In genomic region chr6:109059591-109060021, GRCh38 we compare ENCODE assay signal across 8 cellular contexts. TPM values are rescaled to one million over a fixed set of nuclear protein-coding genes. Genes with fewer than 3 reads are reported as not detected.
A peak's percentile ranks its signal among the peaks of the same experiment; 100 is the strongest.
DNase-seq lines count a peak whose midpoint lies in the region; ATAC-seq, FAIRE-seq and TF ChIP-seq lines count a peak whose summit lies in the region.

No MANE protein-coding gene starts in this region.

- H3K9me3 ChIP-seq in cardiac muscle cell (ENCODE audit: low read depth) (no peaks in the 10 kb centered on the region), keratinocyte (ENCODE audit: control insufficient read depth, low read depth, low read length) (no peaks in the 10 kb centered on the region), uterus (no peaks in the 10 kb centered on the region)

- intact Hi-C loops in Right ventricle myocardium inferior (cut with DNase I) = loop anchor here (5.0 kb wide), 1 partner anchor 47 kb away; no protein-coding TSS in a partner anchor
- intact Hi-C loops in uterus (cut with DNase I; ENCODE audit: low total_unique reads) = no loop called here

- POLR2A ChIA-PET in activated CD8-positive, alpha-beta T cell treated with anti-CD3 and anti-CD28 coated beads, Interleukin-2, amount 10 ng/mL, durations not matched to agents 7 days and 5 days (lab: Charles Lee) = no interaction called here

- H3K27ac ChIP-seq in cardiac muscle cell (no peak overlapping the region), keratinocyte (ENCODE audit: control insufficient read depth, insufficient read depth, low read length) (no peak overlapping the region), uterus (peak overlapping the region; percentile 12 to 50)

- no peak overlapping the region for H3K9ac ChIP-seq in keratinocyte (ENCODE audit: control insufficient read depth, extremely low read depth, insufficient read depth, low read length)

- no peaks in the 10 kb centered on the region for H3K9me1 ChIP-seq in keratinocyte (ENCODE audit: control insufficient read depth, extremely low read depth, insufficient read depth, low read length)

- H3K4me3 ChIP-seq in cardiac muscle cell = no peak overlapping the region
- H3K4me3 ChIP-seq in keratinocyte (ENCODE audit: control insufficient read depth in 2 of 3, extremely low read depth in 1 of 3, insufficient read depth in 2 of 3, low read depth in 1 of 3, low read length in 3 of 3) = no peak overlapping the region
- H3K4me3 ChIP-seq in uterus = no peak overlapping the region

- CTCF ChIA-PET in activated CD8-positive, alpha-beta T cell treated with anti-CD3 and anti-CD28 coated beads, Interleukin-2, amount 10 ng/mL, durations not matched to agents 7 days and 5 days (lab: Charles Lee) = interaction anchor here (0.8 to 3.2 kb wide), 7 partner anchors 11 to 139 kb away, joined by 3 to 22 read pairs (median 4); no protein-coding TSS in a partner anchor

- no peak for ATAC-seq in Right ventricle myocardium inferior
- ATAC-seq in activated CD8-positive, alpha-beta T cell treated with anti-CD3 and anti-CD28 coated beads, Interleukin-2, amount 10 ng/mL, durations not matched to agents 7 days and 5 days = peak; percentile 79
- ATAC-seq in HG03571 (IDR thresholded peaks at IDR 0.05; ENCODE audit: unreplicated experiment) = no peak
- no peak for ATAC-seq in GM19351 (IDR thresholded peaks at IDR 0.05; ENCODE audit: unreplicated experiment)

- peak overlapping the region; percentile 1 for H3K4me3 Mint-ChIP-seq in activated CD8-positive, alpha-beta T cell treated with anti-CD3 and anti-CD28 coated beads, Interleukin-2, amount 10 ng/mL, durations not matched to agents 7 days and 5 days

- H3K36me3 Mint-ChIP-seq in activated CD8-positive, alpha-beta T cell treated with anti-CD3 and anti-CD28 coated beads, Interleukin-2, amount 10 ng/mL, durations not matched to agents 7 days and 5 days (ENCODE audit: low read depth) = peaks cover 3% of the 10 kb centered on the region

- H3K9me3 Mint-ChIP-seq in activated CD8-positive, alpha-beta T cell treated with anti-CD3 and anti-CD28 coated beads, Interleukin-2, amount 10 ng/mL, durations not matched to agents 7 days and 5 days (ENCODE audit: insufficient read depth) = no peaks in the 10 kb centered on the region

- no peaks in the 10 kb centered on the region for H3K27me3 ChIP-seq in cardiac muscle cell
- H3K27me3 ChIP-seq in keratinocyte (ENCODE audit: control insufficient read depth, extremely low read depth, insufficient read depth, low read length) = no peaks in the 10 kb centered on the region
- H3K27me3 ChIP-seq in uterus = no peaks in the 10 kb centered on the region

- peak overlapping the region; percentile 54 for H3K27ac Mint-ChIP-seq in activated CD8-positive, alpha-beta T cell treated with anti-CD3 and anti-CD28 coated beads, Interleukin-2, amount 10 ng/mL, durations not matched to agents 7 days and 5 days

- peak; percentile 52 for FAIRE-seq in keratinocyte (lab: Jason Lieb, UNC)

- no peak overlapping the region for H3K4me2 ChIP-seq in keratinocyte (ENCODE audit: control insufficient read depth, extremely low read depth, insufficient read depth, low read depth, low read length)

- H3K4me1 ChIP-seq in cardiac muscle cell (ENCODE audit: low read depth) (no peaks in the 10 kb centered on the region), keratinocyte (ENCODE audit: control insufficient read depth, extremely low read depth, insufficient read depth, low read length) (no peaks in the 10 kb centered on the region), uterus (no peaks in the 10 kb centered on the region)

- H3K4me1 Mint-ChIP-seq in activated CD8-positive, alpha-beta T cell treated with anti-CD3 and anti-CD28 coated beads, Interleukin-2, amount 10 ng/mL, durations not matched to agents 7 days and 5 days (ENCODE audit: low read depth) = peaks cover 33% of the 10 kb centered on the region

- H3K36me3 ChIP-seq in cardiac muscle cell (no peaks in the 10 kb centered on the region), keratinocyte (ENCODE audit: control insufficient read depth in 2 of 2, extremely low read depth in 1 of 2, insufficient read depth in 2 of 2, low read length in 2 of 2) (no peaks in the 10 kb centered on the region), uterus (no peaks in the 10 kb centered on the region)

- TF ChIP-seq POLR2A in uterus (IDR thresholded peaks at IDR 0.05) = no peak

- no peaks in the 10 kb centered on the region for H4K20me1 ChIP-seq in keratinocyte (ENCODE audit: control insufficient read depth, extremely low read depth, insufficient read depth, low read length)

- no peaks in the 10 kb centered on the region for H3K79me2 ChIP-seq in keratinocyte (ENCODE audit: control insufficient read depth, insufficient read depth, low read length)

- dilution Hi-C loops in keratinocyte (cut with MboI; ENCODE audit: extremely low pct_ligation_motif_present, low sequenced_read_pairs) = no loop called here

- H3K27me3 Mint-ChIP-seq in activated CD8-positive, alpha-beta T cell treated with anti-CD3 and anti-CD28 coated beads, Interleukin-2, amount 10 ng/mL, durations not matched to agents 7 days and 5 days (ENCODE audit: low read depth) = no peaks in the 10 kb centered on the region

- peak; percentile 18 for TF ChIP-seq CTCF in cardiac muscle cell (IDR thresholded peaks at IDR 0.05; ENCODE audit: low read depth, low read length)
- no peak for TF ChIP-seq CTCF in keratinocyte (optimal IDR thresholded peaks at IDR 0.05 in 1 of 3, IDR thresholded peaks at IDR 0.05 in 1 of 3, conservative IDR thresholded peaks at IDR 0.05 in 1 of 3; ENCODE audit: extremely low read depth in 1 of 3, insufficient read depth in 2 of 3, low read length in 3 of 3)
- peak in 1 of 4 experiments; percentile 8 for TF ChIP-seq CTCF in uterus (IDR thresholded peaks at IDR 0.05)

- peak in 1 of 2 donors; percentile 72 for DNase-seq in cardiac muscle cell (ENCODE audit: low read depth in 1 of 2, low spot score in 1 of 2)
- no peak for DNase-seq in Right ventricle myocardium inferior (ENCODE audit: missing footprints)
- no peak for DNase-seq in activated CD8-positive, alpha-beta T cell treated with anti-CD3 and anti-CD28 coated beads, Interleukin-2, amount 10 ng/mL, durations not matched to agents 7 days and 5 days
- no peak for DNase-seq in keratinocyte (ENCODE audit: low read depth, low spot score)
- no peak for DNase-seq in uterus
- DNase-seq in DMS153 (lab: John Stamatoyannopoulos, UW) = no peak

- no peak overlapping the region for H2AFZ ChIP-seq in keratinocyte (ENCODE audit: control insufficient read depth, low read length)

RNA-seq across cellular contexts. Expression of gene SESN1, which starts 35.0 kb away (rescaled TPM):
- 16.4 and 22.0 TPM in 2 replicates for total RNA-seq in cardiac muscle cell
- 17.9 and 21.5 TPM in 2 replicates for polyA plus RNA-seq in cardiac muscle cell
- total RNA-seq in Right ventricle myocardium inferior = 60.2 TPM
- total RNA-seq in activated CD8-positive, alpha-beta T cell treated with anti-CD3 and anti-CD28 coated beads, Interleukin-2, amount 10 ng/mL, durations not matched to agents 7 days and 5 days = 10 to 100 TPM; 23.1 to 24.5 TPM
- polyA plus RNA-seq in keratinocyte = 8.9 to 21.4 TPM (median 20.4 TPM) in 3 replicates
- 29.9 TPM for polyA plus RNA-seq in keratinocyte (2011; ENCODE audit: low read depth)
- polyA plus RNA-seq in keratinocyte (2011; cell fraction: cytosol; rRNA removed) = 7.6 and 13.9 TPM in 2 replicates
- polyA plus RNA-seq in keratinocyte (2011; cell fraction: nucleus; rRNA removed) = 18.1 and 24.2 TPM in 2 replicates
- polyA plus RNA-seq in keratinocyte (2012; ENCODE audit: low replicate concordance) = 7.5 and 19.4 TPM in 2 replicates
- polyA minus RNA-seq in keratinocyte = 2.0 to 22.7 TPM (median 17.8 TPM) in 3 replicates
- 10.0 TPM for polyA minus RNA-seq in keratinocyte (2011; cell fraction: cytosol; rRNA and poly(A)+ RNA removed)
- 16.0 and 27.8 TPM in 2 replicates for polyA minus RNA-seq in keratinocyte (2011; cell fraction: nucleus; rRNA and poly(A)+ RNA removed)
- total RNA-seq in uterus = 100 to 1,000 TPM in 1 of 4 donors, 10 to 100 TPM in 3; 32.3 to 104 (median 70.7) TPM

RNA-seq across cellular contexts. Expression of gene CEP57L1, which starts 35.7 kb away (rescaled TPM):
- total RNA-seq in cardiac muscle cell (11.2 and 14.5 TPM in 2 replicates), Right ventricle myocardium inferior (7.7 TPM), uterus (10 to 100 TPM in 2 of 4 donors, 1 to 10 TPM in 2; 5.6 to 52.7 (median 17.5) TPM)
- polyA plus RNA-seq in cardiac muscle cell (15.8 and 23.9 TPM in 2 replicates), keratinocyte (7.7 to 14.2 TPM (median 8.1 TPM) in 3 replicates)
- 10 to 100 TPM; 25.2 to 25.3 TPM for total RNA-seq in activated CD8-positive, alpha-beta T cell treated with anti-CD3 and anti-CD28 coated beads, Interleukin-2, amount 10 ng/mL, durations not matched to agents 7 days and 5 days
- 27.6 TPM for polyA plus RNA-seq in keratinocyte (2011; ENCODE audit: low read depth)
- polyA plus RNA-seq in keratinocyte (2011; cell fraction: cytosol; rRNA removed) = 5.4 and 11.7 TPM in 2 replicates
- 9.7 and 13.6 TPM in 2 replicates for polyA plus RNA-seq in keratinocyte (2011; cell fraction: nucleus; rRNA removed)
- 5.0 and 8.8 TPM in 2 replicates for polyA plus RNA-seq in keratinocyte (2012; ENCODE audit: low replicate concordance)
- polyA minus RNA-seq in keratinocyte = 0.95 to 10.0 TPM (median 5.6 TPM) in 3 replicates
- 5.8 TPM for polyA minus RNA-seq in keratinocyte (2011; cell fraction: cytosol; rRNA and poly(A)+ RNA removed)
- 5.8 and 13.6 TPM in 2 replicates for polyA minus RNA-seq in keratinocyte (2011; cell fraction: nucleus; rRNA and poly(A)+ RNA removed)

Comparison
In these comparisons a context has a peak if more than half of its experiments do, and no peak if none do; other contexts are left out.
1. H3K27ac ChIP-seq: peak in uterus (2 of 2); none in cardiac muscle cell (single experiment) and keratinocyte (single experiment).